30 cellular contexts compared by ENCODE assay signal in the genomic region with DNA sequence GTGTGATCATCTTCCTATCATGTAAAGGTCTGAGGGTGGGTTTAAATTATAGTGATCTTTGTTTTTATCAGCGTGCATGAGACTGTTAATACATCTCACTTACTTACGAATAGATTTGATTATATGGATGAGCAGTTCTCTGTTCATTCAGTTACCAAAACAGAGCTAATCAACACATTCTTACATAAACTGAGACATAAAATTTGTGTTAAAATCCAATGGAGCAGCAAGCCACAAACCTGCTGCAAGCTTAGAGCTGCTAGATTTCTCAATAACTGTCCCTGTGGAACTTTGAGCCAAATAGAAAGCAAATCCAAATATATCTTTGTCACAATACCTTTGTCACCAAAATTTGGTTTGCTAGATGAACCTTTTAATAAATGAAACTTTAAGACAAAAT.
"Had no signal": no experiment of that assay in that cellular context is flagged by ENCODE, and none has a peak within 500 bp of the region (broad histone marks: within the 10 kb centered on the region; RNA-seq: fewer than 3 reads in every experiment).

No MANE protein-coding gene starts in this region.

- H3K27me3 Mint-ChIP-seq: activated B cell treated with CpG ODN at 0.5 μM for 24 hours; activated CD8-positive, alpha-beta memory T cell treated with anti-CD3 and anti-CD28 coated beads, Interleukin-2, amount 10 ng/mL, durations not matched to agents 7 days and 5 days; brain; progenitor cell of endocrine pancreas had no signal

- H3K36me3 ChIP-seq: cardiac muscle cell, gastroesophageal sphincter, left lung, lower lobe of right lung, neural progenitor cell, suprapubic skin, tibial artery had no signal

- H3K36me3 Mint-ChIP-seq: activated CD8-positive, alpha-beta memory T cell treated with anti-CD3 and anti-CD28 coated beads, Interleukin-2, amount 10 ng/mL, durations not matched to agents 7 days and 5 days; activated naive CD8-positive, alpha-beta T cell; natural killer cell; neural progenitor cell; stimulated activated naive B cell treated with anti-CD40 and anti-IgM and Interleukin-4, amounts not matched to agents 10 μg/mL and 1 μg/mL and 100 μg/mL, for 72 hours had no signal

- H3K4me2 ChIP-seq: neural progenitor cell had no signal

- DNase-seq: activated B cell treated with CpG ODN at 0.5 μM for 24 hours; activated CD8-positive, alpha-beta memory T cell treated with anti-CD3 and anti-CD28 coated beads, Interleukin-2, amount 10 ng/mL, durations not matched to agents 7 days and 5 days; activated CD8-positive, alpha-beta T cell treated with anti-CD3 and anti-CD28 coated beads, Interleukin-2, amount 10 ng/mL, durations not matched to agents 7 days and 5 days; activated effector memory CD4-positive, alpha-beta T cell treated with Interleukin-2 at 50 U/mL for 16 hours; activated naive CD4-positive, alpha-beta T cell treated with Interleukin-2 at 50 U/mL for 16 hours; aorta; cerebellar nuclear complex; dorsolateral prefrontal cortex; effector memory CD4-positive, alpha-beta T cell; head of caudate nucleus; left lung; lower lobe of right lung; mesenchymal stem cell; natural killer cell; retina; stimulated activated CD4-positive, alpha-beta T cell treated with anti-CD3 and anti-CD28 coated beads, Interleukin-4, amount 100 ng/mL, for 4 hours; stimulated activated naive B cell treated with anti-CD40 and anti-IgM and Interleukin-4, amounts not matched to agents 10 μg/mL and 1 μg/mL and 100 μg/mL, for 72 hours; T-helper 17 cell; T1000; tibial artery had no signal

- H3K4me3 Mint-ChIP-seq: activated B cell treated with CpG ODN at 0.5 μM for 24 hours; activated CD8-positive, alpha-beta memory T cell treated with anti-CD3 and anti-CD28 coated beads, Interleukin-2, amount 10 ng/mL, durations not matched to agents 7 days and 5 days; activated CD8-positive, alpha-beta T cell treated with anti-CD3 and anti-CD28 coated beads, Interleukin-2, amount 10 ng/mL, durations not matched to agents 7 days and 5 days; activated naive CD8-positive, alpha-beta T cell; brain; natural killer cell; neural progenitor cell; stimulated activated naive B cell treated with anti-CD40 and anti-IgM and Interleukin-4, amounts not matched to agents 10 μg/mL and 1 μg/mL and 100 μg/mL, for 72 hours; T-helper 17 cell had no signal

- H3K4me3 ChIP-seq: cardiac muscle cell, coronary artery, dorsolateral prefrontal cortex, gastroesophageal sphincter, left lung, lower lobe of right lung, neural progenitor cell, skin epidermis, suprapubic skin, tibial artery had no signal

- H3K27ac Mint-ChIP-seq: activated B cell treated with CpG ODN at 0.5 μM for 24 hours; activated CD8-positive, alpha-beta memory T cell treated with anti-CD3 and anti-CD28 coated beads, Interleukin-2, amount 10 ng/mL, durations not matched to agents 7 days and 5 days; activated CD8-positive, alpha-beta T cell treated with anti-CD3 and anti-CD28 coated beads, Interleukin-2, amount 10 ng/mL, durations not matched to agents 7 days and 5 days; activated naive CD8-positive, alpha-beta T cell; natural killer cell; neural progenitor cell; progenitor cell of endocrine pancreas; stimulated activated naive B cell treated with anti-CD40 and anti-IgM and Interleukin-4, amounts not matched to agents 10 μg/mL and 1 μg/mL and 100 μg/mL, for 72 hours; T-helper 17 cell had no signal

- H3K9me3 Mint-ChIP-seq: stimulated activated naive B cell treated with anti-CD40 and anti-IgM and Interleukin-4, amounts not matched to agents 10 μg/mL and 1 μg/mL and 100 μg/mL, for 72 hours had no signal

- H3K27ac ChIP-seq: cardiac muscle cell, coronary artery, dorsolateral prefrontal cortex, gastroesophageal sphincter, left lung, lower lobe of right lung, neural progenitor cell, skin epidermis, suprapubic skin, tibial artery had no signal

- H3K4me1 ChIP-seq: gastroesophageal sphincter, left lung, lower lobe of right lung, suprapubic skin, tibial artery had no signal

- H3K4me1 Mint-ChIP-seq: activated B cell treated with CpG ODN at 0.5 μM for 24 hours; activated CD8-positive, alpha-beta memory T cell treated with anti-CD3 and anti-CD28 coated beads, Interleukin-2, amount 10 ng/mL, durations not matched to agents 7 days and 5 days; natural killer cell; neural progenitor cell; stimulated activated naive B cell treated with anti-CD40 and anti-IgM and Interleukin-4, amounts not matched to agents 10 μg/mL and 1 μg/mL and 100 μg/mL, for 72 hours; T-helper 17 cell had no signal

- H2AFZ ChIP-seq: neural progenitor cell had no signal

- ATAC-seq: activated CD8-positive, alpha-beta memory T cell treated with anti-CD3 and anti-CD28 coated beads, Interleukin-2, amount 10 ng/mL, durations not matched to agents 7 days and 5 days; activated CD8-positive, alpha-beta T cell treated with anti-CD3 and anti-CD28 coated beads, Interleukin-2, amount 10 ng/mL, durations not matched to agents 7 days and 5 days; gastroesophageal sphincter; left lung; lower lobe of right lung; natural killer cell; sciatic nerve; stimulated activated naive B cell treated with anti-CD40 and anti-IgM and Interleukin-4, amounts not matched to agents 10 μg/mL and 1 μg/mL and 100 μg/mL, for 72 hours; T-helper 17 cell had no signal

- H3K27me3 ChIP-seq: cardiac muscle cell, dorsolateral prefrontal cortex, gastroesophageal sphincter, left lung, neural progenitor cell, suprapubic skin, tibial artery had no signal

- H3K9me3 ChIP-seq: gastroesophageal sphincter, left lung, lower lobe of right lung, suprapubic skin had no signal
